ENCODE assay signal across 23 cellular contexts in genomic region chr7:16079723-16080122, GRCh38.
"Had no signal": no experiment of that assay in that cellular context is flagged by ENCODE, and none has a peak within 500 bp of the region (broad histone marks: within the 10 kb centered on the region; RNA-seq: fewer than 3 reads in every experiment).

No MANE protein-coding gene starts in this region.

- H3K4me1 Mint-ChIP-seq: IgD-negative memory B cell had no signal

- H3K27ac ChIP-seq: HL-60 had no signal

- H3K9me3 ChIP-seq: MG63, SK-N-SH had no signal

- H3K36me3 ChIP-seq: MG63 had no signal

- H3K4me3 ChIP-seq: MG63 had no signal

- H3K9ac ChIP-seq: SK-N-SH had no signal

- H3K9me3 Mint-ChIP-seq: IgD-negative memory B cell had no signal

- FAIRE-seq: HTR-8/SVneo, RCC 7860 had no signal

- H3K4me2 ChIP-seq: SK-N-SH had no signal

- H3K4me3 Mint-ChIP-seq: IgD-negative memory B cell had no signal

- H3K27me3 Mint-ChIP-seq: IgD-negative memory B cell had no signal

- H3K27me3 ChIP-seq: MG63 had no signal

- DNase-seq: Kasumi-1, KG1, MG63, NCI-H1092, NCI-H1105 treated with DMSO at 0.1 percent for 48 hours, NCI-H1417 treated with DMSO at 0.1 percent for 48 hours, NCI-H146, NCI-H1694 treated with DMSO at 0.1 percent for 48 hours, NCI-H1930, NCI-H2081, NCI-H2107, NCI-H2227 treated with DMSO at 0.1 percent for 48 hours, NCI-H510A, NCI-H524 treated with DMSO at 0.1 percent for 48 hours, NCI-H69, NCI-H774, RPMI8226, SHP77, SK-N-SH had no signal
